In the genomic region with DNA sequence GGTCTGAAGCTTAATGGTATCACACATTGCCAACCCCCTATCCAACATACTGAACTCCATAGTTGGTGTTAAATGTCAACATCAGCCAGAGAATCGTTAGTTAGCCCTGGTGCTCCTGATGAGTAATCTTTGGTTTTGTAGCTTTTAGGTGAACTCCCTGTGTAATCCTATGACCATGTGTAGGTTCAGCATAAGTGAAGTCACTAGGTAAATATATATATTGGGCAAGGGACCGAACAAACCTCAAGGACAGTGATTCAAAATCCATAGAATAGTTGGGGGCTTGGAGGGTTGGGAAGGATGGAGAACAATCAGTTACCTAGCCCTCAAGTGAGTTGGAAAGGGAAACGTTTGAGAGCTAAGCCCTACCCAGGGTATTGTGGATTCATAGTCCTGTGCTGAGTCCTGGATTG, we compare ENCODE assay signal across 27 cellular contexts. TPM values are rescaled to one million over a fixed set of nuclear protein-coding genes. Genes with fewer than 3 reads are reported as not detected.
A peak's percentile ranks its signal among the peaks of the same experiment; 100 is the strongest.
DNase-seq lines count a peak whose midpoint lies in the region; ATAC-seq, FAIRE-seq and TF ChIP-seq lines count a peak whose summit lies in the region.
"Had no signal": no experiment of that assay in that cellular context is flagged by ENCODE, and none has a peak within 500 bp of the region (broad histone marks: within the 10 kb centered on the region; RNA-seq: fewer than 3 reads in every experiment).

No MANE protein-coding gene starts in this region.

- H3K27ac ChIP-seq in endodermal cell (ENCODE audit: low read depth, low read length): no peak overlapping the region
- H3K27ac ChIP-seq: BLaER1, skin epidermis had no signal

- WGBS in endodermal cell (ENCODE audit: insufficient coverage in 1 of 2, insufficient read length in 1 of 2), 2 experiments: 87 to 100% methylated on average over 1 to 3 of the region's 3 CpGs

- H3K27me3 Mint-ChIP-seq in stimulated activated naive CD8-positive, alpha-beta T cell treated with anti-CD3 and anti-CD28 coated beads, Interleukin-15, amount 100 ng/mL, for 72 hours: no peaks in the 10 kb centered on the region
- H3K27me3 Mint-ChIP-seq in endodermal cell (ENCODE audit: insufficient read depth) (no peaks in the 10 kb centered on the region), T-cell (no peaks in the 10 kb centered on the region)
- H3K27me3 Mint-ChIP-seq: activated B cell treated with CpG ODN at 0.5 μM for 24 hours; activated naive CD8-positive, alpha-beta T cell treated with anti-CD3 and anti-CD28 coated beads, Interleukin-2, amount 10 ng/mL, durations not matched to agents 7 days and 5 days had no signal

- peak overlapping the region; percentile 8 for H3K4me3 ChIP-seq in endodermal cell (ENCODE audit: low read length)
- H3K4me3 ChIP-seq: BLaER1, skin epidermis had no signal

- DNase-seq in stimulated activated naive CD8-positive, alpha-beta T cell treated with anti-CD3 and anti-CD28 coated beads, Interleukin-15, amount 100 ng/mL, for 72 hours: no peak
- no peak for DNase-seq in stimulated activated naive CD8-positive, alpha-beta T cell treated with anti-CD3 and anti-CD28 coated beads, Interleukin-15, Interleukin-2, amounts not matched to agents 100 U/mL and 50 U/mL, for 24 hours
- peak; percentile 70 for DNase-seq in RCC 7860 (ENCODE audit: low spot score)
- DNase-seq in endodermal cell: no peak
- DNase-seq in kidney tubule cell (ENCODE audit: low spot score): no peak
- no peak for DNase-seq in anterior cingulate cortex (lab: John Stamatoyannopoulos, UW)
- no peak for DNase-seq in T-cell
- DNase-seq: activated B cell treated with CpG ODN at 0.5 μM for 24 hours; activated CD4-positive, alpha-beta T cell treated with anti-CD3 and anti-CD28 coated beads, Interleukin-2, amount 50 U/mL, for 4 hours; activated CD8-positive, alpha-beta memory T cell treated with anti-CD3 and anti-CD28 coated beads, Interleukin-2, amount 50 U/mL, for 4 hours; activated naive CD8-positive, alpha-beta T cell treated with anti-CD3 and anti-CD28 coated beads, Interleukin-2, amount 10 ng/mL, durations not matched to agents 7 days and 5 days; cerebellar nuclear complex; DMS79 treated with DMSO at 0.1 percent for 48 hours; head of caudate nucleus; kidney; natural killer cell; NCI-H1694; NCI-H446 treated with DMSO at 0.1 percent for 48 hours; NCI-H82; SHP77 treated with DMSO at 0.1 percent for 48 hours; SW 1271; T1000; trophoblast cell had no signal

- no peak overlapping the region for H3K27ac Mint-ChIP-seq in stimulated activated naive CD8-positive, alpha-beta T cell treated with anti-CD3 and anti-CD28 coated beads, Interleukin-15, amount 100 ng/mL, for 72 hours
- H3K27ac Mint-ChIP-seq in endodermal cell (no peak overlapping the region), T-cell (no peak overlapping the region)
- H3K27ac Mint-ChIP-seq: activated B cell treated with CpG ODN at 0.5 μM for 24 hours; activated naive CD8-positive, alpha-beta T cell treated with anti-CD3 and anti-CD28 coated beads, Interleukin-2, amount 10 ng/mL, durations not matched to agents 7 days and 5 days; natural killer cell had no signal

- H3K27me3 ChIP-seq in endodermal cell (ENCODE audit: control insufficient read depth, insufficient read depth, low read length, poor library complexity, severe bottlenecking): no peaks in the 10 kb centered on the region
- H3K27me3 ChIP-seq: BLaER1 had no signal

- TF ChIP-seq CTCF in endodermal cell (conservative IDR thresholded peaks at IDR 0.05): no peak

- CTCF ChIA-PET in T-cell (lab: Charles Lee): interaction anchor here in 1 of 2 donors (0.9 kb wide), 1 partner anchor 14 kb away, joined by 3 read pairs; no protein-coding TSS in a partner anchor

- H3K9ac ChIP-seq in endodermal cell (ENCODE audit: extremely low read depth, low read length, poor library complexity, severe bottlenecking): no peak overlapping the region
- H3K9ac ChIP-seq: BLaER1 had no signal

- peaks cover 33% of the 10 kb centered on the region for H3K9me3 ChIP-seq in endodermal cell (ENCODE audit: control insufficient read depth, low read length)

- H3K9me3 Mint-ChIP-seq in stimulated activated naive CD8-positive, alpha-beta T cell treated with anti-CD3 and anti-CD28 coated beads, Interleukin-15, amount 100 ng/mL, for 72 hours: peaks cover 18 to 22% of the 10 kb centered on the region in 2 donors
- peaks cover 30% of the 10 kb centered on the region for H3K9me3 Mint-ChIP-seq in endodermal cell
- H3K9me3 Mint-ChIP-seq in T-cell: peaks cover 0 to 4% (median 0%) of the 10 kb centered on the region in 3 donors
- H3K9me3 Mint-ChIP-seq: natural killer cell had no signal

- peaks cover 28% of the 10 kb centered on the region for H3K36me3 ChIP-seq in endodermal cell (ENCODE audit: control insufficient read depth, insufficient read depth, low read length)

- FAIRE-seq in RCC 7860 (lab: Jason Lieb, UNC): no peak
- FAIRE-seq: GM18507, kidney had no signal

- peaks cover 39% of the 10 kb centered on the region for H3K36me3 Mint-ChIP-seq in endodermal cell (ENCODE audit: low read depth)
- peaks cover 24% of the 10 kb centered on the region for H3K36me3 Mint-ChIP-seq in T-cell

- ATAC-seq in stimulated activated naive CD8-positive, alpha-beta T cell treated with anti-CD3 and anti-CD28 coated beads, Interleukin-15, amount 100 ng/mL, for 72 hours: peak; percentile 9
- ATAC-seq in stimulated activated naive CD8-positive, alpha-beta T cell treated with anti-CD3 and anti-CD28 coated beads, Interleukin-15, Interleukin-2, amounts not matched to agents 100 U/mL and 50 U/mL, for 24 hours: no peak
- no peak for ATAC-seq in GM21528 (IDR thresholded peaks at IDR 0.05; ENCODE audit: low FRiP score, unreplicated experiment)
- no peak for ATAC-seq in T-cell (replicated peaks in 1 of 4)
- ATAC-seq: natural killer cell had no signal

- peaks cover 6% of the 10 kb centered on the region for H3K4me1 Mint-ChIP-seq in stimulated activated naive CD8-positive, alpha-beta T cell treated with anti-CD3 and anti-CD28 coated beads, Interleukin-15, amount 100 ng/mL, for 72 hours
- H3K4me1 Mint-ChIP-seq in endodermal cell: peaks cover 12% of the 10 kb centered on the region
- H3K4me1 Mint-ChIP-seq in T-cell: peaks cover 0 to 8% (median 3%) of the 10 kb centered on the region in 3 donors

- no peak overlapping the region for H3K4me3 Mint-ChIP-seq in stimulated activated naive CD8-positive, alpha-beta T cell treated with anti-CD3 and anti-CD28 coated beads, Interleukin-15, amount 100 ng/mL, for 72 hours
- H3K4me3 Mint-ChIP-seq in endodermal cell (no peak overlapping the region), T-cell (no peak overlapping the region)
- H3K4me3 Mint-ChIP-seq: activated B cell treated with CpG ODN at 0.5 μM for 24 hours; activated naive CD8-positive, alpha-beta T cell treated with anti-CD3 and anti-CD28 coated beads, Interleukin-2, amount 10 ng/mL, durations not matched to agents 7 days and 5 days; natural killer cell had no signal

- POLR2A ChIA-PET in T-cell (lab: Charles Lee): no interaction called here

- peaks cover 8% of the 10 kb centered on the region for H3K4me1 ChIP-seq in endodermal cell (ENCODE audit: control insufficient read depth, insufficient read depth, low read length)

RNA-seq across cellular contexts. Expression of a gene that starts 16.0 kb away (rescaled TPM):
- total RNA-seq in endodermal cell: 1 to 10 TPM; 5.6 to 6.9 TPM
- polyA plus RNA-seq in endodermal cell (2013, experiment 1 of 2): 3.0 TPM
- polyA plus RNA-seq in endodermal cell (2013, experiment 2 of 2): 2.7 TPM
- 1 to 10 TPM; 1.4 to 2.9 (median 1.8) TPM for total RNA-seq in T-cell
